16 cellular contexts compared by ENCODE assay signal in the genomic region with DNA sequence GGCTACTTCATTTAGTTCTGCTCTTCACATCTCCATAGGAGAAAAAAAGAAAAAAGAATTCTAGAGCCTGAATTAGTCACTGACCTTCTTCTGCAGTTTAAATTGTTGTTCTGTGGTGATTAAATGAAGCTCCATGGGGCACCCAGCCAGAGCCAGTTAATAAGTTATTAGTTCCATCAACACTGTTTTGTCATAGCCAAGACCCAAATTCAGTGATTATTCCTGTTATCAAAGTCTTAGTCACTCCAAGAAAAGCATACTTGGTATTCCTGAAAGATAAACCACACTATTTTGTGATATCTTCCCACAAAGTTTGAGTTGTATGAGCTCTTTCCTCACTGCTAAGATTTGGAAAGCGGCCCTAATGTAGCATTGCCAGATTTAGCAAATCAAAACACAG.
DNase-seq lines count a peak whose midpoint lies in the region; ATAC-seq and TF ChIP-seq lines count a peak whose summit lies in the region.
"Had no signal": no experiment of that assay in that cellular context is flagged by ENCODE, and none has a peak within 500 bp of the region (broad histone marks: within the 10 kb centered on the region; RNA-seq: fewer than 3 reads in every experiment).

No MANE protein-coding gene starts in this region.

- H3K36me3 ChIP-seq in right atrium auricular region, result no peaks in the 10 kb centered on the region
- H3K36me3 ChIP-seq in adrenal gland (replicated peaks in 1 of 2), result no peaks in the 10 kb centered on the region
- H3K36me3 ChIP-seq in aorta (ENCODE audit: control insufficient read depth in 1 of 2, insufficient read depth in 2 of 2, low read length in 1 of 2), result no peaks in the 10 kb centered on the region
- H3K36me3 ChIP-seq: sigmoid colon had no signal

- intact Hi-C loops in left ventricle myocardium superior (cut with micrococcal nuclease), result no loop called here
- intact Hi-C loops in adrenal gland (cut with DNase I), result no loop called here
- intact Hi-C loops in aorta (cut with DNase I), result no loop called here

- H3K27me3 ChIP-seq in right atrium auricular region (no peaks in the 10 kb centered on the region), adrenal gland (no peaks in the 10 kb centered on the region), aorta (ENCODE audit: control insufficient read depth in 1 of 2, insufficient read depth in 2 of 2, low read length in 1 of 2) (no peaks in the 10 kb centered on the region)
- H3K27me3 ChIP-seq: hepatocyte, sigmoid colon had no signal

- no peak for TF ChIP-seq POLR2A in adrenal gland (IDR thresholded peaks at IDR 0.05)

- H3K27ac ChIP-seq in right atrium auricular region (no peak overlapping the region), adrenal gland (no peak overlapping the region), aorta (ENCODE audit: low read depth in 1 of 2, low read length in 2 of 2) (no peak overlapping the region)
- H3K27ac ChIP-seq: A549, hepatocyte, sigmoid colon had no signal

- DNase-seq in left ventricle myocardium superior (peak; percentile 43), right atrium auricular region (ENCODE audit: low spot score) (no peak), adrenal gland (peak in 6 of 7 donors; percentile 38 to 75 (median 60)), iris pigment epithelial cell (ENCODE audit: low read depth) (peak; percentile 63), aorta (no peak), NCI-H2227 treated with DMSO at 0.1 percent for 48 hours (lab: John Stamatoyannopoulos, UW) (no peak), NCI-H1694 (lab: John Stamatoyannopoulos, UW) (no peak)
- no peak for DNase-seq in activated naive CD4-positive, alpha-beta T cell treated with anti-CD3 and anti-CD28 coated beads, Interleukin-2, amount 50 U/mL, for 16 hours
- DNase-seq: activated naive CD4-positive, alpha-beta T cell treated with anti-CD3 and anti-CD28 coated beads, Interleukin-2, amount 10 ng/mL, durations not matched to agents 7 days and 5 days; Calu3; cerebellar nuclear complex; naive thymus-derived CD8-positive, alpha-beta T cell; sigmoid colon; stimulated activated naive CD4-positive, alpha-beta T cell had no signal

- TF ChIP-seq CTCF in right atrium auricular region (IDR thresholded peaks at IDR 0.05) (no peak), adrenal gland (IDR thresholded peaks at IDR 0.05) (no peak)

- ATAC-seq in left ventricle myocardium superior, result peak; percentile 42
- peak; percentile 59 for ATAC-seq in aorta (ENCODE audit: low FRiP score)
- ATAC-seq: A549; naive thymus-derived CD8-positive, alpha-beta T cell had no signal

- H3K4me1 ChIP-seq in right atrium auricular region (no peaks in the 10 kb centered on the region), adrenal gland (replicated peaks in 1 of 2) (peaks cover 0 to 9% of the 10 kb centered on the region in 2 donors), aorta (ENCODE audit: control insufficient read depth in 1 of 2, insufficient read depth in 2 of 2, low read length in 2 of 2) (no peaks in the 10 kb centered on the region)
- H3K4me1 ChIP-seq: A549, sigmoid colon had no signal

- no peak overlapping the region for H3K4me3 ChIP-seq in right atrium auricular region
- H3K4me3 ChIP-seq in adrenal gland, result no peak overlapping the region
- no peak overlapping the region for H3K4me3 ChIP-seq in aorta (ENCODE audit: low read length in 2 of 2)
- H3K4me3 ChIP-seq: A549, hepatocyte, sigmoid colon had no signal

- no peaks in the 10 kb centered on the region for H3K9me3 ChIP-seq in right atrium auricular region
- no peaks in the 10 kb centered on the region for H3K9me3 ChIP-seq in adrenal gland (replicated peaks in 1 of 3)
- no peaks in the 10 kb centered on the region for H3K9me3 ChIP-seq in aorta (ENCODE audit: control insufficient read depth, low read length)
- H3K9me3 ChIP-seq: A549, sigmoid colon had no signal

- 46 to 79% (median 65%) methylated on average over 1 of the region's 1 CpG for whole genome bisulfite sequencing in adrenal gland, 4 donors
- WGBS in aorta, 2 donors, result 20 to 21% methylated on average over 1 of the region's 1 CpG

Comparison
In these comparisons a context has a peak if more than half of its experiments do, and no peak if none do; other contexts are left out.
1. DNase-seq: peak in left ventricle myocardium superior (single experiment), adrenal gland (6 of 7) and iris pigment epithelial cell (single experiment); none in right atrium auricular region (single experiment), aorta (0 of 2), NCI-H2227 treated with DMSO at 0.1 percent for 48 hours (single experiment), NCI-H1694 (single experiment) and activated naive CD4-positive, alpha-beta T cell treated with anti-CD3 and anti-CD28 coated beads, Interleukin-2, amount 50 U/mL, for 16 hours (single experiment).